Comparison of ENCODE assay signal across 1 cellular context in the genomic region with DNA sequence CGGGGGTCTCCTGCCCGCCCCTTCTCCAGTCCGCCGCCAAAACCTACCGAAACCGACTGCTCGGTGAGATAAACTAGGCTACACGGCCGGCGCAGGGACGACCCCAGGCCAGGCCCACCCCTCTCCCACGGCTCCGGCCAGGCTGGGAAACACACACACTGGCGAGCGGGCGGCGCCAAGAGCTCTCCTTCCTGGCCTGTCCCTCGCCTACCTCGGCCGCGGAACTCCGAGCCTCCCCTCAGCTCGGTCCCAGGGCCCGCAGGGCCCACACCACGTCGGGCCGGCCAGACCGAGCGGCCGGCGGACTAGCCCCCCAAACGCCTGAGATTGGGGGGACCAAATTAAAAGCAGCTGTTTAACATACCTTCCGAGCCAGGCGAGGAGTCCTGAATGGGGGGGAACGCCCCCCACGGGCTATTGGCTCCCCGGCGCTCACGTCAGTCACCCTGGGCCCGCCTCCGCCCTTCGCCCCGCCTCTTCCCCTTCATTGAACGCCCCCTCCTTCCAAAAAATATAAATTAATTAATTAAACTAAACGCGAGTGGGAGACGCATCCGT.
TF ChIP-seq lines count a peak whose summit lies in the region.

No MANE protein-coding gene starts in this region.

TF ChIP-seq in HepG2, 621 proteins besides CTCF, POLR2A, EP300 and RAD21 (continued from another document and continues in another):
- TF ChIP-seq, protein P1, sequence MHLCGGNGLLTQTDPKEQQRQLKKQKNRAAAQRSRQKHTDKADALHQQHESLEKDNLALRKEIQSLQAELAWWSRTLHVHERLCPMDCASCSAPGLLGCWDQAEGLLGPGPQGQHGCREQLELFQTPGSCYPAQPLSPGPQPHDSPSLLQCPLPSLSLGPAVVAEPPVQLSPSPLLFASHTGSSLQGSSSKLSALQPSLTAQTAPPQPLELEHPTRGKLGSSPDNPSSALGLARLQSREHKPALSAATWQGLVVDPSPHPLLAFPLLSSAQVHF (CRISPR knock-in tag; IDR thresholded peaks at IDR 0.05): no peak
- no peak for TF ChIP-seq PLSCR1 (CRISPR knock-in tag; IDR thresholded peaks at IDR 0.05; ENCODE audit: borderline replicate concordance)
- TF ChIP-seq NFE2L1 (CRISPR knock-in tag; IDR thresholded peaks at IDR 0.05; ENCODE audit: borderline replicate concordance): no peak
- no peak for TF ChIP-seq RORA (CRISPR knock-in tag; IDR thresholded peaks at IDR 0.05)
- TF ChIP-seq ZNF331 (CRISPR knock-in tag; IDR thresholded peaks at IDR 0.05): no peak
- no peak for TF ChIP-seq ZNF407 (CRISPR knock-in tag; IDR thresholded peaks at IDR 0.05; ENCODE audit: not compliant biosample characterization)
- TF ChIP-seq, protein P2, sequence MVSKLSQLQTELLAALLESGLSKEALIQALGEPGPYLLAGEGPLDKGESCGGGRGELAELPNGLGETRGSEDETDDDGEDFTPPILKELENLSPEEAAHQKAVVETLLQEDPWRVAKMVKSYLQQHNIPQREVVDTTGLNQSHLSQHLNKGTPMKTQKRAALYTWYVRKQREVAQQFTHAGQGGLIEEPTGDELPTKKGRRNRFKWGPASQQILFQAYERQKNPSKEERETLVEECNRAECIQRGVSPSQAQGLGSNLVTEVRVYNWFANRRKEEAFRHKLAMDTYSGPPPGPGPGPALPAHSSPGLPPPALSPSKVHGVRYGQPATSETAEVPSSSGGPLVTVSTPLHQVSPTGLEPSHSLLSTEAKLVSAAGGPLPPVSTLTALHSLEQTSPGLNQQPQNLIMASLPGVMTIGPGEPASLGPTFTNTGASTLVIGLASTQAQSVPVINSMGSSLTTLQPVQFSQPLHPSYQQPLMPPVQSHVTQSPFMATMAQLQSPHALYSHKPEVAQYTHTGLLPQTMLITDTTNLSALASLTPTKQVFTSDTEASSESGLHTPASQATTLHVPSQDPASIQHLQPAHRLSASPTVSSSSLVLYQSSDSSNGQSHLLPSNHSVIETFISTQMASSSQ (IDR thresholded peaks at IDR 0.05; ENCODE audit: low read depth): no peak
- TF ChIP-seq, protein P2 (CRISPR knock-in tag; IDR thresholded peaks at IDR 0.05; ENCODE audit: borderline replicate concordance): no peak
- no peak for TF ChIP-seq NCOA2 (CRISPR knock-in tag; IDR thresholded peaks at IDR 0.05)
- TF ChIP-seq REL (CRISPR knock-in tag; conservative IDR thresholded peaks at IDR 0.05): peak; percentile 65; the same call in 1 of the 2 replicates
- TF ChIP-seq ZSCAN29 (CRISPR knock-in tag; conservative IDR thresholded peaks at IDR 0.05): no peak
- TF ChIP-seq PAX8 (CRISPR knock-in tag; IDR thresholded peaks at IDR 0.05; ENCODE audit: borderline replicate concordance): 0 out of 2 replicates have a peak, but pooled peaks have one; percentile 19
- no peak for TF ChIP-seq ARID2 (CRISPR knock-in tag; IDR thresholded peaks at IDR 0.05; ENCODE audit: borderline replicate concordance)
- TF ChIP-seq ZNF777 (CRISPR knock-in tag; IDR thresholded peaks at IDR 0.05): no peak
- peak; percentile 53; the same call in 1 of the 2 replicates for TF ChIP-seq SP4 (CRISPR knock-in tag; IDR thresholded peaks at IDR 0.05)
- TF ChIP-seq ZNF3 (CRISPR knock-in tag; IDR thresholded peaks at IDR 0.05): no peak
- peak; percentile 61 for TF ChIP-seq POLR2AphosphoS5 (IDR thresholded peaks at IDR 0.05; ENCODE audit: low read depth, low read length)
- peak; percentile 65 for TF ChIP-seq NFYC (CRISPR knock-in tag; IDR thresholded peaks at IDR 0.05)
- TF ChIP-seq ZSCAN21 (CRISPR knock-in tag; IDR thresholded peaks at IDR 0.05; ENCODE audit: borderline replicate concordance): no peak
- no peak for TF ChIP-seq HOXD1 (CRISPR knock-in tag; IDR thresholded peaks at IDR 0.05)
- no peak for TF ChIP-seq RBAK (CRISPR knock-in tag; IDR thresholded peaks at IDR 0.05)
- no peak for TF ChIP-seq NFKBIZ (CRISPR knock-in tag; IDR thresholded peaks at IDR 0.05)
- TF ChIP-seq ZNF713 (CRISPR knock-in tag; IDR thresholded peaks at IDR 0.05): no peak
- TF ChIP-seq ZNF558 (CRISPR knock-in tag; IDR thresholded peaks at IDR 0.05; ENCODE audit: borderline replicate concordance): 0 out of 2 replicates have a peak, but pooled peaks have one; percentile 4
- no peak for TF ChIP-seq ZNF431 (CRISPR knock-in tag; IDR thresholded peaks at IDR 0.05; ENCODE audit: borderline replicate concordance, low read depth)
- no peak for TF ChIP-seq ZFP36L1 (CRISPR knock-in tag; IDR thresholded peaks at IDR 0.05)
- no peak for TF ChIP-seq TBP (CRISPR knock-in tag; IDR thresholded peaks at IDR 0.05)
- no peak for TF ChIP-seq CCDC6 (CRISPR knock-in tag; IDR thresholded peaks at IDR 0.05)
- no peak for TF ChIP-seq TOE1 (CRISPR knock-in tag; IDR thresholded peaks at IDR 0.05)
- TF ChIP-seq TCF7 (IDR thresholded peaks at IDR 0.05; ENCODE audit: low read depth): no peak
- peak; percentile 9; the same call in 1 of the 2 replicates for TF ChIP-seq POGK (CRISPR knock-in tag; conservative IDR thresholded peaks at IDR 0.05)
- 0 out of 2 replicates have a peak, but pooled peaks have one; percentile 49 for TF ChIP-seq PATZ1 (CRISPR knock-in tag; IDR thresholded peaks at IDR 0.05)
- TF ChIP-seq, protein P3, sequence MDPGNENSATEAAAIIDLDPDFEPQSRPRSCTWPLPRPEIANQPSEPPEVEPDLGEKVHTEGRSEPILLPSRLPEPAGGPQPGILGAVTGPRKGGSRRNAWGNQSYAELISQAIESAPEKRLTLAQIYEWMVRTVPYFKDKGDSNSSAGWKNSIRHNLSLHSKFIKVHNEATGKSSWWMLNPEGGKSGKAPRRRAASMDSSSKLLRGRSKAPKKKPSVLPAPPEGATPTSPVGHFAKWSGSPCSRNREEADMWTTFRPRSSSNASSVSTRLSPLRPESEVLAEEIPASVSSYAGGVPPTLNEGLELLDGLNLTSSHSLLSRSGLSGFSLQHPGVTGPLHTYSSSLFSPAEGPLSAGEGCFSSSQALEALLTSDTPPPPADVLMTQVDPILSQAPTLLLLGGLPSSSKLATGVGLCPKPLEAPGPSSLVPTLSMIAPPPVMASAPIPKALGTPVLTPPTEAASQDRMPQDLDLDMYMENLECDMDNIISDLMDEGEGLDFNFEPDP (CRISPR knock-in tag; conservative IDR thresholded peaks at IDR 0.05): 0 out of 2 replicates have a peak, but pooled peaks have one; percentile 42
- TF ChIP-seq ZNF563 (CRISPR knock-in tag; IDR thresholded peaks at IDR 0.05): no peak
- no peak for TF ChIP-seq KDM1A (CRISPR knock-in tag; IDR thresholded peaks at IDR 0.05)
- peak; percentile 11; the same call in 1 of the 2 replicates for TF ChIP-seq HDAC1 (CRISPR knock-in tag; IDR thresholded peaks at IDR 0.05)
- TF ChIP-seq SAP130 (CRISPR knock-in tag; IDR thresholded peaks at IDR 0.05; ENCODE audit: low read depth): peak; percentile 70; the same call in 1 of the 2 replicates
- no peak for TF ChIP-seq ZNF772 (CRISPR knock-in tag; IDR thresholded peaks at IDR 0.05)
- TF ChIP-seq NFE2 (CRISPR knock-in tag; IDR thresholded peaks at IDR 0.05): no peak
- TF ChIP-seq GLI4 (CRISPR knock-in tag; IDR thresholded peaks at IDR 0.05; ENCODE audit: borderline replicate concordance): no peak
- no peak for TF ChIP-seq ZNF619 (CRISPR knock-in tag; IDR thresholded peaks at IDR 0.05)
- no peak for TF ChIP-seq ZNF841 (CRISPR knock-in tag; IDR thresholded peaks at IDR 0.05; ENCODE audit: borderline replicate concordance)
- no peak for TF ChIP-seq ZKSCAN1 (IDR thresholded peaks at IDR 0.05; ENCODE audit: low read length)
